In genomic region chr20:32415494-32415893, GRCh38 we compare ENCODE assay signal across 1 cellular context.
A peak's percentile ranks its signal among the peaks of the same experiment; 100 is the strongest.
TF ChIP-seq lines count a peak whose summit lies in the region.

No MANE protein-coding gene starts in this region.

TF ChIP-seq in K562, 482 proteins besides CTCF, POLR2A, EP300 and RAD21 (continues in another document):
- no peak for TF ChIP-seq JUND (IDR thresholded peaks at IDR 0.05; ENCODE audit: borderline replicate concordance, low read depth, low read length)
- TF ChIP-seq JUND (tag; IDR thresholded peaks at IDR 0.05; ENCODE audit: borderline replicate concordance, low read depth, low read length): no peak
- TF ChIP-seq TAF1 (IDR thresholded peaks at IDR 0.05; ENCODE audit: control insufficient read depth, extremely low read depth, insufficient read depth, low read length, severe bottlenecking): no peak
- TF ChIP-seq MAFG (tag; conservative IDR thresholded peaks at IDR 0.05): peak; percentile 42
- no peak for TF ChIP-seq ARID3B (CRISPR knock-in tag; IDR thresholded peaks at IDR 0.05; ENCODE audit: borderline replicate concordance)
- TF ChIP-seq ZMIZ1 (IDR thresholded peaks at IDR 0.05; ENCODE audit: low read depth in 2 of 2, low read length in 2 of 2): no peak
- TF ChIP-seq ZBTB40 (IDR thresholded peaks at IDR 0.05): no peak
- TF ChIP-seq ZBTB40 (CRISPR knock-in tag; IDR thresholded peaks at IDR 0.05): no peak
- no peak for TF ChIP-seq HES1 (IDR thresholded peaks at IDR 0.05; ENCODE audit: low read depth)
- no peak for TF ChIP-seq MTA1 (IDR thresholded peaks at IDR 0.05; ENCODE audit: borderline replicate concordance)
- no peak for TF ChIP-seq ZKSCAN1 (IDR thresholded peaks at IDR 0.05; ENCODE audit: low read depth, low read length)
- TF ChIP-seq CHAMP1 (IDR thresholded peaks at IDR 0.05): no peak
- TF ChIP-seq ARHGAP35 (IDR thresholded peaks at IDR 0.05; ENCODE audit: partially characterized antibody): no peak
- no peak for TF ChIP-seq TEAD2 (tag; IDR thresholded peaks at IDR 0.05)
- no peak for TF ChIP-seq E2F3 (CRISPR knock-in tag; IDR thresholded peaks at IDR 0.05)
- no peak for TF ChIP-seq CEBPB (tag; IDR thresholded peaks at IDR 0.05)
- TF ChIP-seq KHSRP (IDR thresholded peaks at IDR 0.05): no peak
- no peak for TF ChIP-seq HOMEZ (CRISPR knock-in tag; IDR thresholded peaks at IDR 0.05)
- no peak for TF ChIP-seq ZNF280B (CRISPR knock-in tag; IDR thresholded peaks at IDR 0.05)
- TF ChIP-seq NR3C1 (CRISPR knock-in tag; IDR thresholded peaks at IDR 0.05): no peak
- TF ChIP-seq ZNF224 (CRISPR knock-in tag; IDR thresholded peaks at IDR 0.05): no peak
- TF ChIP-seq CBX2 (IDR thresholded peaks at IDR 0.05; ENCODE audit: insufficient read depth, low read length, poor library complexity, severe bottlenecking): no peak
- no peak for TF ChIP-seq SRSF7 (optimal IDR thresholded peaks at IDR 0.05; ENCODE audit: low read depth, low read length)
- no peak for TF ChIP-seq ILK (tag; IDR thresholded peaks at IDR 0.05; ENCODE audit: borderline replicate concordance, low read depth)
- no peak for TF ChIP-seq ZNF507 (tag; conservative IDR thresholded peaks at IDR 0.05)
- TF ChIP-seq AFF1 (IDR thresholded peaks at IDR 0.05; ENCODE audit: low read depth in 1 of 2, partially characterized antibody in 2 of 2): no peak
- no peak for TF ChIP-seq HDAC8 (tag; IDR thresholded peaks at IDR 0.05)
- TF ChIP-seq GABPB1 (CRISPR knock-in tag; IDR thresholded peaks at IDR 0.05): no peak
- no peak for TF ChIP-seq ZNF121 (CRISPR knock-in tag; conservative IDR thresholded peaks at IDR 0.05)
- no peak for TF ChIP-seq CREB3 (tag; conservative IDR thresholded peaks at IDR 0.05; ENCODE audit: low read depth)
